Comparison of ENCODE assay signal across 14 cellular contexts in genomic region chr17:75490953-75491649, GRCh38. TPM values are rescaled to one million over a fixed set of nuclear protein-coding genes. Genes with fewer than 3 reads are reported as not detected.
DNase-seq lines count a peak whose midpoint lies in the region; ATAC-seq and TF ChIP-seq lines count a peak whose summit lies in the region.
"Had no signal": no experiment of that assay in that cellular context is flagged by ENCODE, and none has a peak within 500 bp of the region (broad histone marks: within the 10 kb centered on the region; RNA-seq: fewer than 3 reads in every experiment).

No MANE protein-coding gene starts in this region.

- H3K9me3 ChIP-seq in heart left ventricle (no peaks in the 10 kb centered on the region), right atrium auricular region (no peaks in the 10 kb centered on the region), osteoblast (ENCODE audit: low read depth, low read length) (no peaks in the 10 kb centered on the region), upper lobe of left lung (no peaks in the 10 kb centered on the region)

- no peak overlapping the region for H3K4me2 ChIP-seq in osteoblast (ENCODE audit: insufficient read depth, low read length)

- no peaks in the 10 kb centered on the region for H3K79me2 ChIP-seq in osteoblast (ENCODE audit: insufficient read depth, low read length)

- H3K4me3 Mint-ChIP-seq in endothelial cell (ENCODE audit: unreplicated experiment) = no peak overlapping the region
- H3K4me3 Mint-ChIP-seq: CD4-positive, CD25-positive, alpha-beta regulatory T cell had no signal

- H4K20me1 ChIP-seq in osteoblast (ENCODE audit: insufficient read depth, low read length) = peaks cover 3% of the 10 kb centered on the region

- peaks cover 38% of the 10 kb centered on the region for H3K4me1 Mint-ChIP-seq in endothelial cell (ENCODE audit: unreplicated experiment)

- no peak overlapping the region for H2AFZ ChIP-seq in osteoblast (ENCODE audit: low read length)

- no peak for TF ChIP-seq CTCF in heart left ventricle (IDR thresholded peaks at IDR 0.05)
- no peak for TF ChIP-seq CTCF in right atrium auricular region (IDR thresholded peaks at IDR 0.05)
- TF ChIP-seq CTCF in endothelial cell (IDR thresholded peaks at IDR 0.05; ENCODE audit: unreplicated experiment) = no peak
- TF ChIP-seq CTCF in osteoblast (IDR thresholded peaks at IDR 0.05; ENCODE audit: extremely low read depth, low read depth, low read length) = no peak
- TF ChIP-seq CTCF in upper lobe of left lung (IDR thresholded peaks at IDR 0.05) = no peak

- intact Hi-C loops in heart left ventricle (cut with DNase I) = no loop called here

- H3K27me3 ChIP-seq in heart left ventricle (no peaks in the 10 kb centered on the region), right atrium auricular region (no peaks in the 10 kb centered on the region), osteoblast (ENCODE audit: insufficient read depth, low read length) (no peaks in the 10 kb centered on the region), upper lobe of left lung (no peaks in the 10 kb centered on the region)

- peak in 1 of 4 donors; percentile 14 for ATAC-seq in heart left ventricle
- no peak for ATAC-seq in upper lobe of left lung (ENCODE audit: low FRiP score in 2 of 2)

- H3K36me3 ChIP-seq in heart left ventricle = peaks cover 0 to 70% (median 53%) of the 10 kb centered on the region in 9 donors
- H3K36me3 ChIP-seq in right atrium auricular region = peaks cover 45% of the 10 kb centered on the region
- peaks cover 16% of the 10 kb centered on the region for H3K36me3 ChIP-seq in osteoblast (ENCODE audit: insufficient read depth, low read length)
- H3K36me3 ChIP-seq in upper lobe of left lung = peaks cover 13 to 59% (median 51%) of the 10 kb centered on the region in 4 donors

- WGBS in heart left ventricle, 4 donors = 79 to 84% (median 81%) methylated on average over 12 to 19 of the region's 19 CpGs
- 64 to 76% methylated on average over 10 to 18 of the region's 19 CpGs for whole genome bisulfite sequencing in upper lobe of left lung, 2 donors

- H3K4me3 ChIP-seq in heart left ventricle (no peak overlapping the region), right atrium auricular region (no peak overlapping the region), osteoblast (ENCODE audit: insufficient read depth, low read length) (no peak overlapping the region), upper lobe of left lung (no peak overlapping the region)

- peak overlapping the region in 10 of 12 donors; percentile 18 to 71 (median 54) for H3K27ac ChIP-seq in heart left ventricle
- H3K27ac ChIP-seq in right atrium auricular region = no peak overlapping the region
- no peak overlapping the region for H3K27ac ChIP-seq in osteoblast (ENCODE audit: low read depth, low read length)
- peak overlapping the region; percentile 56 to 87 (median 70) for H3K27ac ChIP-seq in upper lobe of left lung

- H3K27me3 Mint-ChIP-seq in endothelial cell (ENCODE audit: unreplicated experiment) = peaks cover 15% of the 10 kb centered on the region
- H3K27me3 Mint-ChIP-seq: CD4-positive, CD25-positive, alpha-beta regulatory T cell had no signal

- TF ChIP-seq EP300 in upper lobe of left lung (IDR thresholded peaks at IDR 0.05) = no peak

- DNase-seq in heart left ventricle (no peak), right atrium auricular region (ENCODE audit: low spot score) (no peak), endothelial cell (ENCODE audit: low spot score) (no peak), osteoblast (ENCODE audit: insufficient read length, low spot score, missing footprints) (peak; percentile 83), upper lobe of left lung (peak in 1 of 2 donors; percentile 47), AML-193 (lab: John Stamatoyannopoulos, UW) (no peak)
- no peak for DNase-seq in stimulated activated CD4-positive, alpha-beta T cell treated with anti-CD3 and anti-CD28 coated beads, Interleukin-12 subunit alpha, Interleukin-12 subunit beta, amount 100 ng/mL, for 4 hours
- DNase-seq in activated naive CD4-positive, alpha-beta T cell treated with anti-CD3 and anti-CD28 coated beads, Interleukin-2, amount 50 U/mL, for 16 hours = no peak
- DNase-seq: CD4-positive, CD25-positive, alpha-beta regulatory T cell; NCI-H1436; NCI-H2081 treated with DMSO at 0.1 percent for 48 hours; NCI-H524 treated with DMSO at 0.1 percent for 48 hours; NK-92 treated with Interleukin-12 subunit alpha and Interleukin-12 subunit beta, amount 100 ng/mL, for 24 hours; OCI-M1 had no signal

- peaks cover 18% of the 10 kb centered on the region for H3K36me3 Mint-ChIP-seq in endothelial cell (ENCODE audit: low read depth, unreplicated experiment)

- H3K4me1 ChIP-seq in heart left ventricle (peaks cover 6 to 52% (median 40%) of the 10 kb centered on the region in 12 donors), right atrium auricular region (peaks cover 0 to 44% of the 10 kb centered on the region in 2 donors), osteoblast (ENCODE audit: insufficient read depth, low read length) (no peaks in the 10 kb centered on the region), upper lobe of left lung (peaks cover 40 to 47% (median 40%) of the 10 kb centered on the region in 4 donors)

- no peaks in the 10 kb centered on the region for H3K9me3 Mint-ChIP-seq in endothelial cell (ENCODE audit: unreplicated experiment)

- TF ChIP-seq POLR2A in heart left ventricle (IDR thresholded peaks at IDR 0.05) = no peak
- no peak for TF ChIP-seq POLR2A in upper lobe of left lung (IDR thresholded peaks at IDR 0.05)

- H3K27ac Mint-ChIP-seq in endothelial cell (ENCODE audit: unreplicated experiment) = peak overlapping the region; percentile 67
- H3K27ac Mint-ChIP-seq: CD4-positive, CD25-positive, alpha-beta regulatory T cell had no signal

RNA-seq across cellular contexts. Expression of gene CASKIN2, which starts 24.2 kb away (rescaled TPM):
- 10 to 100 TPM; 27.1 to 51.2 (median 39.3) TPM for total RNA-seq in heart left ventricle
- polyA plus RNA-seq in heart left ventricle = 10 to 100 TPM; 19.5 to 23.2 TPM
- 10 to 100 TPM; 18.3 to 28.7 TPM for total RNA-seq in right atrium auricular region
- 47.8 TPM for total RNA-seq in endothelial cell (ENCODE audit: unreplicated experiment)
- 8.7 and 10.3 TPM in 2 replicates for total RNA-seq in osteoblast
- total RNA-seq in upper lobe of left lung = 100 to 1,000 TPM in 1 of 6 donors, 10 to 100 TPM in 5; 24.1 to 113 (median 48.5) TPM

RNA-seq across cellular contexts. Expression of gene TSEN54, which starts 25.2 kb away (rescaled TPM):
- total RNA-seq in heart left ventricle = 10 to 100 TPM in 2 of 9 donors, 1 to 10 TPM in 7; 4.0 to 11.6 (median 7.1) TPM
- 10 to 100 TPM in 1 of 2 donors, 1 to 10 TPM in 1; 9.4 to 12.4 TPM for polyA plus RNA-seq in heart left ventricle
- total RNA-seq in right atrium auricular region = 10 to 100 TPM in 1 of 2 donors, 1 to 10 TPM in 1; 9.6 to 13.8 TPM
- 18.8 TPM for total RNA-seq in endothelial cell (ENCODE audit: unreplicated experiment)
- total RNA-seq in osteoblast = 9.7 and 10.9 TPM in 2 replicates
- total RNA-seq in upper lobe of left lung = 100 to 1,000 TPM in 2 of 6 donors, 10 to 100 TPM in 4; 19.5 to 125 (median 31.3) TPM

RNA-seq across cellular contexts. Expression of gene LLGL2, which starts 34.4 kb away (rescaled TPM):
- total RNA-seq in heart left ventricle = 1 to 10 TPM; 1.8 to 5.9 (median 3.4) TPM
- 1 to 10 TPM; 6.6 to 8.1 TPM for polyA plus RNA-seq in heart left ventricle
- total RNA-seq in right atrium auricular region = 1 to 10 TPM; 4.1 to 8.5 TPM
- total RNA-seq in endothelial cell (ENCODE audit: unreplicated experiment) = 34.4 TPM
- total RNA-seq in osteoblast = 0.36 and 0.59 TPM in 2 replicates
- 100 to 1,000 TPM; 113 to 256 (median 175) TPM for total RNA-seq in upper lobe of left lung

RNA-seq across cellular contexts. Expression of gene TMEM94, which starts 34.7 kb away (rescaled TPM):
- 100 to 1,000 TPM in 1 of 9 donors, 10 to 100 TPM in 8; 35.7 to 130 (median 52.7) TPM for total RNA-seq in heart left ventricle
- polyA plus RNA-seq in heart left ventricle = 10 to 100 TPM; 34.1 to 35.0 TPM
- total RNA-seq in right atrium auricular region = 10 to 100 TPM; 56.3 to 61.6 TPM
- 111 TPM for total RNA-seq in endothelial cell (ENCODE audit: unreplicated experiment)
- 33.3 and 38.0 TPM in 2 replicates for total RNA-seq in osteoblast
- total RNA-seq in upper lobe of left lung = 100 to 1,000 TPM in 2 of 6 donors, 10 to 100 TPM in 4; 62.3 to 320 (median 90.5) TPM

Comparison
In these comparisons a context has a peak if more than half of its experiments do, and no peak if none do; other contexts are left out.
1. H3K27ac ChIP-seq: peak in heart left ventricle (10 of 12) and upper lobe of left lung (4 of 4); none in right atrium auricular region (0 of 2) and osteoblast (single experiment).